31 cellular contexts compared by ENCODE assay signal in genomic region chr5:146475906-146476305, GRCh38. TPM values are rescaled to one million over a fixed set of nuclear protein-coding genes. Genes with fewer than 3 reads are reported as not detected.
"Had no signal": no experiment of that assay in that cellular context is flagged by ENCODE, and none has a peak within 500 bp of the region (broad histone marks: within the 10 kb centered on the region; RNA-seq: fewer than 3 reads in every experiment).

No MANE protein-coding gene starts in this region.

- FAIRE-seq: keratinocyte, pancreas, TTC549 had no signal

- H3K4me2 ChIP-seq: smooth muscle cell had no signal

- H3K9me3 ChIP-seq: pancreas, prostate gland, right atrium auricular region, stomach, thyroid gland, upper lobe of left lung had no signal

- H3K27ac ChIP-seq: cardiac muscle cell, pancreas, prostate gland, right atrium auricular region, stomach, thyroid gland, upper lobe of left lung had no signal

- H3K4me1 ChIP-seq: pancreas, prostate gland, right atrium auricular region, stomach, thyroid gland, upper lobe of left lung had no signal

- ATAC-seq: activated CD8-positive, alpha-beta memory T cell treated with anti-CD3 and anti-CD28 coated beads, Interleukin-2, amount 10 ng/mL, durations not matched to agents 7 days and 5 days; activated CD8-positive, alpha-beta T cell treated with anti-CD3 and anti-CD28 coated beads, Interleukin-2, amount 10 ng/mL, durations not matched to agents 7 days and 5 days; activated naive CD4-positive, alpha-beta T cell treated with anti-CD3 and anti-CD28 coated beads, Interleukin-2, amount 50 U/mL, for 72 hours; activated T-cell treated with anti-CD3 and anti-CD28 coated beads, Interleukin-2, amount 50 U/mL, for 72 hours; esophagus mucosa; left cardiac atrium; naive thymus-derived CD4-positive, alpha-beta T cell; pancreas; stimulated activated naive B cell treated with anti-CD40 and anti-IgM and Interleukin-4, amounts not matched to agents 10 μg/mL and 1 μg/mL and 100 μg/mL, for 72 hours; WTC11 had no signal

- H3K4me3 ChIP-seq: cardiac muscle cell, pancreas, prostate gland, right atrium auricular region, smooth muscle cell, stomach, thyroid gland, upper lobe of left lung had no signal

- DNase-seq: activated CD4-positive, alpha-beta T cell treated with anti-CD3 and anti-CD28 coated beads for 1 hour; activated CD4-positive, alpha-beta T cell treated with anti-CD3 and anti-CD28 coated beads, Interleukin-2, amount 50 U/mL, for 1 hour; activated CD8-positive, alpha-beta memory T cell treated with anti-CD3 and anti-CD28 coated beads, Interleukin-2, amount 10 ng/mL, durations not matched to agents 7 days and 5 days; activated CD8-positive, alpha-beta T cell treated with anti-CD3 and anti-CD28 coated beads, Interleukin-2, amount 10 ng/mL, durations not matched to agents 7 days and 5 days; activated naive CD4-positive, alpha-beta T cell; activated T-cell treated with anti-CD3 and anti-CD28 coated beads, Interleukin-2, amount 50 U/mL, for 72 hours; cerebellar nuclear complex; cortex of kidney; foreskin melanocyte; glutamatergic neuron; left cardiac atrium; midbrain; naive thymus-derived CD4-positive, alpha-beta T cell; nucleus accumbens; pancreas; stimulated activated CD4-positive, alpha-beta T cell treated with anti-CD3 and anti-CD28 coated beads, Interleukin-1b, Interleukin-23, amount 100 ng/mL, for 48 hours; stimulated activated naive B cell treated with anti-CD40 and anti-IgM and Interleukin-4, amounts not matched to agents 10 μg/mL and 1 μg/mL and 100 μg/mL, for 72 hours; stomach; T-helper 1 cell; thyroid gland; upper lobe of left lung had no signal

- H3K27me3 ChIP-seq: cardiac muscle cell, pancreas, right atrium auricular region, stomach, thyroid gland, upper lobe of left lung had no signal

RNA-seq across cellular contexts. Expression of gene GPR151, which starts 40.1 kb away (rescaled TPM):
- total RNA-seq: activated CD8-positive, alpha-beta memory T cell treated with anti-CD3 and anti-CD28 coated beads, Interleukin-2, amount 10 ng/mL, durations not matched to agents 7 days and 5 days; activated CD8-positive, alpha-beta T cell treated with anti-CD3 and anti-CD28 coated beads, Interleukin-2, amount 10 ng/mL, durations not matched to agents 7 days and 5 days; activated naive CD4-positive, alpha-beta T cell treated with anti-CD3 and anti-CD28 coated beads, Interleukin-2, amount 50 U/mL, for 72 hours; activated T-cell treated with anti-CD3 and anti-CD28 coated beads, Interleukin-2, amount 50 U/mL, for 72 hours; cardiac muscle cell; esophagus mucosa; left cardiac atrium; lower leg skin; naive thymus-derived CD4-positive, alpha-beta T cell; pancreas; prostate gland; right atrium auricular region; smooth muscle cell; stomach; thyroid gland; upper lobe of left lung; WTC11 had no signal
- polyA plus RNA-seq: cardiac muscle cell, keratinocyte, pancreas, smooth muscle cell, stomach had no signal
